Comparison of ENCODE assay signal across 8 cellular contexts in the genomic region with DNA sequence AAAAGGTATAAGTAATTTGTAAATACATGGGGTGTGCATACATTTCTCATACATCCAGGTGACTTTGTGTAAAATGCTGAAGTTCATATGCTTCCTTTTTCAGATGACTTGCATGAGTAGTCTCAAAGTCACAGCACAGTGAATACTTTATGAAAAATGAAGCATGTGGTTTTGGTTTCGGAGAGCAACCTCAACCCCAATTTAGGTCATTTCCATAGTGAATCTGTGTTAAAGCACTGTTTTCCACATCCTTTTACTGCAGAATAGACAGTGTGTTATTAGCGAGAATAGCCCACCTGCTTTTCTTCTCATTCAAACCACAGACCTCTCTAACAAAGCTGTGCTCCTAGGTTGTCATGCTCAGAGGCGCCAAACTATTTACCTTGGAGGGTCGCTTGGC.
DNase-seq lines count a peak whose midpoint lies in the region; ATAC-seq and TF ChIP-seq lines count a peak whose summit lies in the region.

No MANE protein-coding gene starts in this region.

- H3K27ac ChIP-seq in psoas muscle = no peak overlapping the region
- H3K27ac ChIP-seq in ovary = no peak overlapping the region

- H3K9me3 ChIP-seq in psoas muscle (no peaks in the 10 kb centered on the region), ovary (peaks cover 0 to 2% of the 10 kb centered on the region in 2 donors)

- no peaks in the 10 kb centered on the region for H3K27me3 ChIP-seq in psoas muscle (ENCODE audit: insufficient read depth in 3 of 3, low read length in 2 of 3)
- H3K27me3 ChIP-seq in ovary = no peaks in the 10 kb centered on the region

- DNase-seq in glomerular visceral epithelial cell (ENCODE audit: extremely low spot score) = peak; percentile 37
- no peak for DNase-seq in psoas muscle
- no peak for DNase-seq in cerebellar nuclear complex (lab: John Stamatoyannopoulos, UW)
- DNase-seq in ovary = no peak
- no peak for DNase-seq in 8988T

- ATAC-seq in GM18517 (IDR thresholded peaks at IDR 0.05; ENCODE audit: unreplicated experiment) (peak; percentile 98), GM21723 (IDR thresholded peaks at IDR 0.05; ENCODE audit: unreplicated experiment) (peak; percentile 95), HG03571 (IDR thresholded peaks at IDR 0.05; ENCODE audit: unreplicated experiment) (peak; percentile 99), psoas muscle (no peak)

- TF ChIP-seq POLR2A in ovary (IDR thresholded peaks at IDR 0.05) = no peak

- 92 to 96% (median 96%) methylated on average over 4 of the region's 4 CpGs for WGBS in psoas muscle, 3 donors
- 96 to 97% (median 96%) methylated on average over 4 of the region's 4 CpGs for WGBS in ovary, 3 donors

- TF ChIP-seq EP300 in ovary (IDR thresholded peaks at IDR 0.05) = no peak

- TF ChIP-seq CTCF in psoas muscle (IDR thresholded peaks at IDR 0.05) = no peak
- no peak for TF ChIP-seq CTCF in ovary (IDR thresholded peaks at IDR 0.05)

- intact Hi-C loops in psoas muscle (cut with DNase I) = loop anchor here (5.0 to 10.0 kb wide), 2 partner anchors 235 to 497 kb away; no protein-coding TSS in a partner anchor
- intact Hi-C loops in ovary (cut with DNase I) = loop anchor here in 1 of 4 donors (10.0 kb wide), 1 partner anchor 103 kb away; no protein-coding TSS in a partner anchor

- H3K36me3 ChIP-seq in psoas muscle (ENCODE audit: insufficient read depth in 1 of 2, low read depth in 1 of 2) = peaks cover 0 to 17% of the 10 kb centered on the region in 2 donors
- no peaks in the 10 kb centered on the region for H3K36me3 ChIP-seq in ovary

- H3K4me1 ChIP-seq in psoas muscle (peaks cover 11% of the 10 kb centered on the region), ovary (ENCODE audit: insufficient read depth) (peaks cover 5% of the 10 kb centered on the region)

- H3K4me3 ChIP-seq in psoas muscle (no peak overlapping the region), ovary (no peak overlapping the region)

Comparison
In these comparisons a context has a peak if more than half of its experiments do, and no peak if none do; other contexts are left out.
1. ATAC-seq: peak in GM18517 (single experiment), GM21723 (single experiment) and HG03571 (single experiment); none in psoas muscle (0 of 4).